In the genomic region with DNA sequence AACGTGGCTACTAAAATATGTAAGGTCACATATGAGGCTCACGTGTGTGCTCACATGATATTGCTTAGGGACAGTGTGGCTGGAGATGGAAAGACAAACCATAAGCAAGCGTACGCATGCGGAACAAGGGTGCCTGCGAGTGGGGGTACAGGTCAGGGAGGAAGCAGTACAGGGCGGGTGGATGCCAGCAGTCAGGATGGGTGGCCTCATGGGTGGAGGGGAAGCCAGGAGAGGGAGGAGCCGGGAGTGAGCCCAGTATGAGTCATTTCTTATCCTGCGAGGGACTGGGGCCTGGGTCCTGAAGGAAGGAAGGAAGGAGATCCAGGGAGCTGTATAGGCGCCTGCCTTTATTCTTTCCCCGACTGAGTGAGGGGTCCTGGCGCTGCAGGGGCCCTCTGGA, we compare ENCODE assay signal across 18 cellular contexts. TPM values are rescaled to one million over a fixed set of nuclear protein-coding genes. Genes with fewer than 3 reads are reported as not detected.
A peak's percentile ranks its signal among the peaks of the same experiment; 100 is the strongest.
DNase-seq lines count a peak whose midpoint lies in the region; ATAC-seq, FAIRE-seq and TF ChIP-seq lines count a peak whose summit lies in the region.
"Had no signal": no experiment of that assay in that cellular context is flagged by ENCODE, and none has a peak within 500 bp of the region (broad histone marks: within the 10 kb centered on the region; RNA-seq: fewer than 3 reads in every experiment).

No MANE protein-coding gene starts in this region.

- peak overlapping the region; percentile 47 for H3K27ac Mint-ChIP-seq in Caco-2 (ENCODE audit: unreplicated experiment)
- H3K27ac Mint-ChIP-seq: B cell; memory B cell; stimulated activated memory B cell treated with anti-CD40 and anti-IgM and Interleukin-4, amounts not matched to agents 10 μg/mL and 1 μg/mL and 100 μg/mL, for 72 hours had no signal

- ATAC-seq in lower lobe of right lung, result peak; percentile 72 to 88
- no peak for ATAC-seq in HG03342 (IDR thresholded peaks at IDR 0.05; ENCODE audit: unreplicated experiment)
- ATAC-seq in GM21381 (IDR thresholded peaks at IDR 0.05; ENCODE audit: unreplicated experiment), result no peak
- ATAC-seq in HG03520 (IDR thresholded peaks at IDR 0.05; ENCODE audit: unreplicated experiment), result no peak
- ATAC-seq: stimulated activated memory B cell treated with anti-CD40 and anti-IgM and Interleukin-4, amounts not matched to agents 10 μg/mL and 1 μg/mL and 100 μg/mL, for 72 hours had no signal

- no peaks in the 10 kb centered on the region for H3K27me3 ChIP-seq in Caco-2 (replicated peaks; ENCODE audit: control insufficient read depth, insufficient read depth, low read length)
- no peaks in the 10 kb centered on the region for H3K27me3 ChIP-seq in bronchial epithelial cell (ENCODE audit: control insufficient read depth, insufficient read depth, low read length)
- H3K27me3 ChIP-seq in lower lobe of right lung (ENCODE audit: low read depth), result no peaks in the 10 kb centered on the region

- H3K4me1 ChIP-seq in Caco-2 (peaks cover 19% of the 10 kb centered on the region), lower lobe of right lung (peaks cover 20% of the 10 kb centered on the region)
- H3K4me1 ChIP-seq: parathyroid adenoma had no signal

- intact Hi-C loops in Caco-2 (cut with micrococcal nuclease; ENCODE audit: unreplicated experiment) (no loop called here), lower lobe of right lung (cut with DNase I) (no loop called here)

- DNase-seq in Caco-2 (no peak), Kasumi-1 (lab: John Stamatoyannopoulos, UW) (peak; percentile 86 to 87), bronchial epithelial cell (ENCODE audit: low read depth) (peak; percentile 60), lower lobe of right lung (no peak)
- no peak for DNase-seq in activated CD4-positive, CD25-positive, alpha-beta regulatory T cell (lab: John Stamatoyannopoulos, UW)
- DNase-seq: glutamatergic neuron, NCI-H1417, NCI-H524 treated with DMSO at 0.1 percent for 48 hours, SHP77 treated with DMSO at 0.1 percent for 48 hours had no signal

- no peak overlapping the region for H3K4me3 ChIP-seq in Caco-2 (ENCODE audit: low read depth, low read length)
- no peak overlapping the region for H3K4me3 ChIP-seq in bronchial epithelial cell (ENCODE audit: low read depth, low read length)
- H3K4me3 ChIP-seq in lower lobe of right lung, result no peak overlapping the region

- FAIRE-seq in bronchial epithelial cell (lab: Jason Lieb, UNC), result no peak
- FAIRE-seq: GM18507 had no signal

- H3K9me3 ChIP-seq in Caco-2 (no peaks in the 10 kb centered on the region), lower lobe of right lung (no peaks in the 10 kb centered on the region)

- no peaks in the 10 kb centered on the region for H3K27me3 Mint-ChIP-seq in Caco-2 (ENCODE audit: insufficient read depth, unreplicated experiment)

- H3K4me3 Mint-ChIP-seq in Caco-2 (ENCODE audit: unreplicated experiment), result no peak overlapping the region
- H3K4me3 Mint-ChIP-seq: B cell; memory B cell; stimulated activated memory B cell treated with anti-CD40 and anti-IgM and Interleukin-4, amounts not matched to agents 10 μg/mL and 1 μg/mL and 100 μg/mL, for 72 hours had no signal

- H3K9me3 Mint-ChIP-seq in Caco-2 (ENCODE audit: unreplicated experiment), result no peaks in the 10 kb centered on the region
- H3K9me3 Mint-ChIP-seq: memory B cell; stimulated activated memory B cell treated with anti-CD40 and anti-IgM and Interleukin-4, amounts not matched to agents 10 μg/mL and 1 μg/mL and 100 μg/mL, for 72 hours had no signal

- H3K36me3 ChIP-seq in Caco-2 (ENCODE audit: control insufficient read depth, insufficient read depth, low read length), result no peaks in the 10 kb centered on the region
- H3K36me3 ChIP-seq in bronchial epithelial cell (ENCODE audit: control insufficient read depth, insufficient read depth, low read length), result no peaks in the 10 kb centered on the region
- H3K36me3 ChIP-seq in lower lobe of right lung, result no peaks in the 10 kb centered on the region

- POLR2A ChIA-PET in Caco-2 (lab: Charles Lee), result no interaction called here

- no peaks in the 10 kb centered on the region for H3K36me3 Mint-ChIP-seq in Caco-2 (ENCODE audit: insufficient read depth, unreplicated experiment)
- H3K36me3 Mint-ChIP-seq: memory B cell; stimulated activated memory B cell treated with anti-CD40 and anti-IgM and Interleukin-4, amounts not matched to agents 10 μg/mL and 1 μg/mL and 100 μg/mL, for 72 hours had no signal

- CTCF ChIA-PET in Caco-2 (lab: Charles Lee), result no interaction called here

- BruUV-seq in Caco-2 (replicated peaks; lab: Mats Ljungman, UMichigan), result no TSS peak

- peak overlapping the region; percentile 41 for H3K27ac ChIP-seq in lower lobe of right lung
- H3K27ac ChIP-seq: parathyroid adenoma, VCaP had no signal

- no peak for TF ChIP-seq CTCF in Caco-2 (IDR thresholded peaks at IDR 0.05; ENCODE audit: insufficient read depth in 1 of 2, low read depth in 1 of 2, low read length in 1 of 2, severe bottlenecking in 1 of 2, unreplicated experiment in 1 of 2)
- no peak for TF ChIP-seq CTCF in bronchial epithelial cell (IDR thresholded peaks at IDR 0.05; ENCODE audit: insufficient read depth, low read length, severe bottlenecking)
- TF ChIP-seq CTCF in lower lobe of right lung (IDR thresholded peaks at IDR 0.05), result no peak

- H3K4me1 Mint-ChIP-seq in Caco-2 (ENCODE audit: low read depth, unreplicated experiment), result peaks cover 14% of the 10 kb centered on the region

RNA-seq across cellular contexts. Expression of gene CGNL1, which starts 42.0 kb away (rescaled TPM):
- total RNA-seq in Caco-2 (2022) (8.3 and 9.4 TPM in 2 replicates), bronchial epithelial cell (0.53 and 1.5 TPM in 2 replicates), lower lobe of right lung (46.0 TPM)

Comparison
In these comparisons a context has a peak if more than half of its experiments do, and no peak if none do; other contexts are left out.
1. DNase-seq: peak in Kasumi-1 (2 of 2) and bronchial epithelial cell (single experiment); none in Caco-2 (0 of 2), lower lobe of right lung (single experiment) and activated CD4-positive, CD25-positive, alpha-beta regulatory T cell (0 of 4).
2. ATAC-seq: peak in lower lobe of right lung (2 of 2); none in HG03342 (single experiment), GM21381 (single experiment) and HG03520 (single experiment).